Comparison of ENCODE assay signal across 8 cellular contexts in genomic region chr7:4681218-4681851, GRCh38. TPM values are rescaled to one million over a fixed set of nuclear protein-coding genes. Genes with fewer than 3 reads are reported as not detected.
DNase-seq lines count a peak whose midpoint lies in the region; ATAC-seq and TF ChIP-seq lines count a peak whose summit lies in the region.

No MANE protein-coding gene starts in this region.

- peak overlapping the region; percentile 80 for H3K27ac Mint-ChIP-seq in activated B cell treated with CpG ODN at 0.5 μM for 24 hours

- intact Hi-C loops in activated B cell treated with CpG ODN at 0.5 μM for 24 hours (cut with micrococcal nuclease) = no loop called here

- H3K27me3 Mint-ChIP-seq in activated B cell treated with CpG ODN at 0.5 μM for 24 hours = peaks cover 3% of the 10 kb centered on the region

- H4K20me1 ChIP-seq in fibroblast of lung (ENCODE audit: control insufficient read depth, extremely low read depth, insufficient read depth, low read length) = no peaks in the 10 kb centered on the region

- H3K4me3 ChIP-seq in HAP-1 = peak overlapping the region; percentile 14
- peak overlapping the region in 2 of 4 experiments; percentile 40 to 56 for H3K4me3 ChIP-seq in fibroblast of lung (replicated peaks in 1 of 4; ENCODE audit: control extremely low read depth in 1 of 4, insufficient read depth in 1 of 4, low read depth in 3 of 4, low read length in 4 of 4)

- DNase-seq in HAP-1 (ENCODE audit: low spot score in 2 of 2) (no peak), activated B cell treated with CpG ODN at 0.5 μM for 24 hours (no peak), fibroblast of lung (ENCODE audit: low read depth in 2 of 2) (no peak), A172 (ENCODE audit: low spot score) (no peak), cerebellar cortex (ENCODE audit: low spot score) (no peak)
- peak; percentile 28 for DNase-seq in stimulated activated CD4-positive, alpha-beta T cell treated with anti-CD3 and anti-CD28 coated beads, Interleukin-4, amount 100 ng/mL, for 1 hour

- H3K9me3 Mint-ChIP-seq in activated B cell treated with CpG ODN at 0.5 μM for 24 hours = no peaks in the 10 kb centered on the region

- no peak for ATAC-seq in activated B cell treated with CpG ODN at 0.5 μM for 24 hours (ENCODE audit: low read depth)
- no peak for ATAC-seq in HG03469 (IDR thresholded peaks at IDR 0.05; ENCODE audit: unreplicated experiment)
- no peak for ATAC-seq in HG03139 (IDR thresholded peaks at IDR 0.05; ENCODE audit: unreplicated experiment)

- H3K9ac ChIP-seq in fibroblast of lung (ENCODE audit: insufficient read depth, low read length) = peak overlapping the region; percentile 32

- CTCF ChIA-PET in activated B cell treated with CpG ODN at 0.5 μM for 24 hours (lab: Charles Lee) = interaction anchor here (1.4 to 2.9 kb wide), 2 partner anchors 40 to 94 kb away, joined by 7 to 21 read pairs; partner anchors contain the start of gene AP5Z1

- no peak for TF ChIP-seq CTCF in activated B cell treated with CpG ODN at 0.5 μM for 24 hours (IDR thresholded peaks at IDR 0.05)
- TF ChIP-seq CTCF in fibroblast of lung (conservative IDR thresholded peaks at IDR 0.05 in 1 of 2, IDR thresholded peaks at IDR 0.05 in 1 of 2; ENCODE audit: low read depth in 1 of 2, low read length in 2 of 2) = no peak

- H3K79me2 ChIP-seq in fibroblast of lung (ENCODE audit: control insufficient read depth, insufficient read depth, low read length) = peaks cover 35% of the 10 kb centered on the region

- H3K4me3 Mint-ChIP-seq in activated B cell treated with CpG ODN at 0.5 μM for 24 hours = peak overlapping the region; percentile 84

- POLR2A ChIA-PET in activated B cell treated with CpG ODN at 0.5 μM for 24 hours (lab: Charles Lee) = interaction anchor here (1.0 to 6.1 kb wide), 6 partner anchors 10 to 94 kb away, joined by 3 to 151 read pairs (median 16); partner anchors contain the start of gene AP5Z1

- in situ Hi-C loops in HAP-1 (cut with MboI; ENCODE audit: low sequenced_read_pairs) = loop anchor here (5.0 kb wide), 1 partner anchor 71 kb away; no protein-coding TSS in a partner anchor

- H3K27ac ChIP-seq in fibroblast of lung (ENCODE audit: insufficient read depth, low read length) = peak overlapping the region; percentile 34

- H3K36me3 ChIP-seq in HAP-1 (replicated peaks) (peaks cover 4% of the 10 kb centered on the region; the same call in 1 of the 2 replicates), fibroblast of lung (ENCODE audit: control insufficient read depth, insufficient read depth, low read length) (no peaks in the 10 kb centered on the region)

- H3K9me3 ChIP-seq in HAP-1 = no peaks in the 10 kb centered on the region
- H3K9me3 ChIP-seq in fibroblast of lung (ENCODE audit: control insufficient read depth, insufficient read depth, low read depth, low read length) = no peaks in the 10 kb centered on the region

- peaks cover 12% of the 10 kb centered on the region for H3K36me3 Mint-ChIP-seq in activated B cell treated with CpG ODN at 0.5 μM for 24 hours (ENCODE audit: low read depth)

- peaks cover 25% of the 10 kb centered on the region for H3K4me1 Mint-ChIP-seq in activated B cell treated with CpG ODN at 0.5 μM for 24 hours

- H3K27me3 ChIP-seq in HAP-1 (ENCODE audit: low read depth) = no peaks in the 10 kb centered on the region
- H3K27me3 ChIP-seq in fibroblast of lung (ENCODE audit: control insufficient read depth, insufficient read depth, low read length) = no peaks in the 10 kb centered on the region

- peak overlapping the region; percentile 18 for H2AFZ ChIP-seq in fibroblast of lung (ENCODE audit: low read length)

- H3K4me1 ChIP-seq in HAP-1 = peaks cover 6% of the 10 kb centered on the region
- peaks cover 5% of the 10 kb centered on the region for H3K4me1 ChIP-seq in fibroblast of lung (ENCODE audit: control insufficient read depth, extremely low read depth, insufficient read depth, low read length)

- H3K4me2 ChIP-seq in fibroblast of lung (ENCODE audit: extremely low read depth, insufficient read depth, low read length) = peak overlapping the region; percentile 2

RNA-seq across cellular contexts. Expression of gene FOXK1, which starts 0.8 kb away (rescaled TPM):
- total RNA-seq in activated B cell treated with CpG ODN at 0.5 μM for 24 hours (37.5 and 42.7 TPM in 2 replicates), fibroblast of lung (21.8 and 26.9 TPM in 2 replicates)
- 5.2 and 8.2 TPM in 2 replicates for polyA plus RNA-seq in fibroblast of lung
- 10.8 and 12.4 TPM in 2 replicates for polyA plus RNA-seq in fibroblast of lung (2012)
- 30.8 and 36.6 TPM in 2 replicates for polyA minus RNA-seq in fibroblast of lung (ENCODE audit: low replicate concordance)
- 8.3 and 16.6 TPM in 2 replicates for total RNA-seq in A172 (2014; rRNA removed; shearing (Covaris generic))
